In genomic region chr4:184472540-184473264, GRCh38 we compare ENCODE assay signal across 8 cellular contexts. TPM values are rescaled to one million over a fixed set of nuclear protein-coding genes. Genes with fewer than 3 reads are reported as not detected.
DNase-seq lines count a peak whose midpoint lies in the region; ATAC-seq and TF ChIP-seq lines count a peak whose summit lies in the region.

No MANE protein-coding gene starts in this region.

- no peak for TF ChIP-seq CTCF in CD14-positive monocyte (IDR thresholded peaks at IDR 0.05)
- TF ChIP-seq CTCF in osteoblast (IDR thresholded peaks at IDR 0.05; ENCODE audit: extremely low read depth, low read depth, low read length) = no peak

- no peaks in the 10 kb centered on the region for H3K27me3 ChIP-seq in osteoblast (ENCODE audit: insufficient read depth, low read length)
- H3K27me3 ChIP-seq in aorta (ENCODE audit: control insufficient read depth in 1 of 2, insufficient read depth in 2 of 2, low read length in 1 of 2) = no peaks in the 10 kb centered on the region

- DNase-seq in CD14-positive monocyte (ENCODE audit: low spot score) (peak; percentile 74), SK-N-MC (ENCODE audit: low read depth, low spot score) (no peak), Right ventricle myocardium superior (peak; percentile 92), osteoblast (ENCODE audit: insufficient read length, low spot score, missing footprints) (peak; percentile 95), aorta (peak; percentile 88 to 96)
- peak; percentile 74 for DNase-seq in activated naive CD8-positive, alpha-beta T cell treated with anti-CD3 and anti-CD28 coated beads, Interleukin-2, amount 50 U/mL, for 24 hours

- peak; percentile 26 for ATAC-seq in HG03521 (IDR thresholded peaks at IDR 0.05; ENCODE audit: unreplicated experiment)
- peak; percentile 34 for ATAC-seq in activated naive CD8-positive, alpha-beta T cell treated with anti-CD3 and anti-CD28 coated beads, Interleukin-2, amount 50 U/mL, for 24 hours
- peak; percentile 76 for ATAC-seq in Right ventricle myocardium superior (ENCODE audit: poor library complexity)
- peak; percentile 81 for ATAC-seq in aorta (ENCODE audit: low FRiP score)

- H3K4me3 ChIP-seq in SK-N-MC (peak overlapping the region; percentile 100), osteoblast (ENCODE audit: insufficient read depth, low read length) (peak overlapping the region; percentile 94), aorta (ENCODE audit: low read length in 2 of 2) (peak overlapping the region; percentile 74 to 89)

- H3K4me3 Mint-ChIP-seq in CD14-positive monocyte = peak overlapping the region; percentile 91 to 94
- H3K4me3 Mint-ChIP-seq in activated naive CD8-positive, alpha-beta T cell treated with anti-CD3 and anti-CD28 coated beads, Interleukin-2, amount 50 U/mL, for 24 hours = peak overlapping the region; percentile 88

- peaks cover 5% of the 10 kb centered on the region for H4K20me1 ChIP-seq in osteoblast (ENCODE audit: insufficient read depth, low read length)

- H3K27ac Mint-ChIP-seq in CD14-positive monocyte = peak overlapping the region; percentile 87 to 97 (median 94)
- peak overlapping the region; percentile 94 for H3K27ac Mint-ChIP-seq in activated naive CD8-positive, alpha-beta T cell treated with anti-CD3 and anti-CD28 coated beads, Interleukin-2, amount 50 U/mL, for 24 hours

- no peaks in the 10 kb centered on the region for H3K9me3 Mint-ChIP-seq in CD14-positive monocyte
- no peaks in the 10 kb centered on the region for H3K9me3 Mint-ChIP-seq in activated naive CD8-positive, alpha-beta T cell treated with anti-CD3 and anti-CD28 coated beads, Interleukin-2, amount 50 U/mL, for 24 hours

- H3K36me3 ChIP-seq in SK-N-MC (ENCODE audit: insufficient read depth, low read length) = no peaks in the 10 kb centered on the region
- peaks cover 4% of the 10 kb centered on the region for H3K36me3 ChIP-seq in osteoblast (ENCODE audit: insufficient read depth, low read length)
- no peaks in the 10 kb centered on the region for H3K36me3 ChIP-seq in aorta (ENCODE audit: control insufficient read depth in 1 of 2, insufficient read depth in 2 of 2, low read length in 1 of 2)

- peaks cover 23 to 40% of the 10 kb centered on the region in 2 donors for H3K36me3 Mint-ChIP-seq in CD14-positive monocyte
- H3K36me3 Mint-ChIP-seq in activated naive CD8-positive, alpha-beta T cell treated with anti-CD3 and anti-CD28 coated beads, Interleukin-2, amount 50 U/mL, for 24 hours (ENCODE audit: low read depth) = peaks cover 21% of the 10 kb centered on the region

- H3K4me1 Mint-ChIP-seq in CD14-positive monocyte = peaks cover 54% of the 10 kb centered on the region
- peaks cover 50% of the 10 kb centered on the region for H3K4me1 Mint-ChIP-seq in activated naive CD8-positive, alpha-beta T cell treated with anti-CD3 and anti-CD28 coated beads, Interleukin-2, amount 50 U/mL, for 24 hours

- H3K9ac ChIP-seq in SK-N-MC (ENCODE audit: insufficient read length) = peak overlapping the region; percentile 66

- 0 to 1% methylated on average over 55 to 70 of the region's 70 CpGs for WGBS in aorta, 2 donors

- H3K9me3 ChIP-seq in SK-N-MC (ENCODE audit: low read depth, low read length) (no peaks in the 10 kb centered on the region), osteoblast (ENCODE audit: low read depth, low read length) (no peaks in the 10 kb centered on the region), aorta (ENCODE audit: control insufficient read depth, low read length) (no peaks in the 10 kb centered on the region)

- intact Hi-C loops in CD14-positive monocyte (cut with micrococcal nuclease) = loop anchor here (2.0 to 10.0 kb wide), 5 partner anchors 40 to 968 kb away; partner anchors contain the start of gene ING2 (in 1 of the 2)
- intact Hi-C loops in Right ventricle myocardium superior (cut with DNase I) = loop anchor here (5.0 to 10.0 kb wide), 2 partner anchors 85 to 188 kb away; no protein-coding TSS in a partner anchor
- intact Hi-C loops in aorta (cut with DNase I) = loop anchor here (1.0 to 10.0 kb wide), 7 partner anchors 66 to 208 kb away; partner anchors contain the start of genes CASP3 (in 1 of the 2) and PRIMPOL (in 1 of the 2)

- no peaks in the 10 kb centered on the region for H3K27me3 Mint-ChIP-seq in CD14-positive monocyte (ENCODE audit: low read depth in 3 of 3)
- H3K27me3 Mint-ChIP-seq in activated naive CD8-positive, alpha-beta T cell treated with anti-CD3 and anti-CD28 coated beads, Interleukin-2, amount 50 U/mL, for 24 hours = no peaks in the 10 kb centered on the region

- TF ChIP-seq POLR2A in GM18951 (IDR thresholded peaks at IDR 0.05; ENCODE audit: extremely low read depth, insufficient read depth, insufficient read length) = peak; percentile 69

- in situ Hi-C loops in GM18951 (cut with MboI; ENCODE audit: low sequenced_read_pairs, unreplicated experiment) = no loop called here

- H3K27ac ChIP-seq in SK-N-MC = no peak overlapping the region
- peak overlapping the region; percentile 79 for H3K27ac ChIP-seq in osteoblast (ENCODE audit: low read depth, low read length)
- peak overlapping the region; percentile 91 to 99 for H3K27ac ChIP-seq in aorta (ENCODE audit: low read depth in 1 of 2, low read length in 2 of 2)

- peak overlapping the region; percentile 88 for H3K4me2 ChIP-seq in osteoblast (ENCODE audit: insufficient read depth, low read length)

- H3K4me1 ChIP-seq in osteoblast (ENCODE audit: insufficient read depth, low read length) (peaks cover 17% of the 10 kb centered on the region), aorta (ENCODE audit: control insufficient read depth in 1 of 2, insufficient read depth in 2 of 2, low read length in 2 of 2) (no peaks in the 10 kb centered on the region)

- peaks cover 68% of the 10 kb centered on the region for H3K79me2 ChIP-seq in osteoblast (ENCODE audit: insufficient read depth, low read length)

- H2AFZ ChIP-seq in osteoblast (ENCODE audit: low read length) = peak overlapping the region; percentile 84

RNA-seq across cellular contexts. Expression of gene IRF2, which starts 1.6 kb away (rescaled TPM):
- 10 to 100 TPM; 51.3 to 76.8 TPM for polyA plus RNA-seq in CD14-positive monocyte
- 27.2 TPM for total RNA-seq in Right ventricle myocardium superior
- 43.0 and 43.8 TPM in 2 replicates for total RNA-seq in osteoblast
- 10 to 100 TPM; 37.1 to 49.4 TPM for total RNA-seq in aorta
- polyA plus RNA-seq in aorta = 10 to 100 TPM; 14.1 to 17.7 TPM

Comparison
In these comparisons a context has a peak if more than half of its experiments do, and no peak if none do; other contexts are left out.
1. ATAC-seq: peak in every context shown above with its lines; median percentile 81 in aorta; 76 in Right ventricle myocardium superior; 34 in activated naive CD8-positive, alpha-beta T cell treated with anti-CD3 and anti-CD28 coated beads, Interleukin-2, amount 50 U/mL, for 24 hours; 26 in HG03521.